In the genomic region with DNA sequence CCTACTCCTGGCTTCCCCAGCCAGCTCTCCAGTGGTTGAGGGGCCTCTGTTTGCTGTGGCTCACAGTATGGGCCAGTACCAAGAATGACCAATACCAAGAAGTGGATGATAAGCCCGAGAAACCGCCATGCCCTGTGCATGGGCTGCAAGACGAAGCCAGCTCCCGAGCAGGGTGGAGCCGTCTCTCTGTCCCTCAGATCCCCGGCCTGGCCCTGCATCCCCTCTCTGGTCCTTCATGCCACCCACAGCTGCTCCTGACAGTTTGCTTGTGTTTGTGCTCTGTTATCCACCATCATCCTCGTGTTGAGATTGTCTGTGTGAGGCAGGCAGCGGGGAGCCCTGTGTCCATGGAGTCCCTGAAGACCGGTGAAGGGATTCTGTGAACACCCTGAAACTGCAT, we compare ENCODE assay signal across 24 cellular contexts. TPM values are rescaled to one million over a fixed set of nuclear protein-coding genes. Genes with fewer than 3 reads are reported as not detected.
"Had no signal": no experiment of that assay in that cellular context is flagged by ENCODE, and none has a peak within 500 bp of the region (broad histone marks: within the 10 kb centered on the region; RNA-seq: fewer than 3 reads in every experiment).

No MANE protein-coding gene starts in this region.

- DNase-seq: hypothalamus; immature natural killer cell; kidney; left colon; left ventricle myocardium inferior; mesendoderm; midbrain; mucosa of descending colon; naive thymus-derived CD4-positive, alpha-beta T cell; nucleus accumbens; pancreas; posterior cingulate gyrus; retina; right cardiac atrium; sigmoid colon; small intestine; spleen; stimulated activated CD4-positive, alpha-beta T cell treated with anti-CD3 and anti-CD28 coated beads, Interleukin-4, amount 100 ng/mL, for 24 hours; stimulated activated naive CD4-positive, alpha-beta T cell; tibial artery; trophoblast cell; upper lobe of right lung had no signal

- ATAC-seq: left colon; mucosa of descending colon; naive thymus-derived CD4-positive, alpha-beta T cell; pancreas; right cardiac atrium; stimulated activated effector memory CD8-positive, alpha-beta T cell treated with anti-CD3 and anti-CD28 coated beads, Interleukin-12 subunit alpha, Interleukin-12 subunit beta, amount 100 ng/mL, for 72 hours; upper lobe of right lung had no signal

RNA-seq across cellular contexts. Expression of gene GABRR2, which starts 36.1 kb away (rescaled TPM):
- total RNA-seq: osteoblast had no signal
